In genomic region chr2:226773291-226773690, GRCh38 we compare ENCODE assay signal across 9 cellular contexts. TPM values are rescaled to one million over a fixed set of nuclear protein-coding genes. Genes with fewer than 3 reads are reported as not detected.
DNase-seq lines count a peak whose midpoint lies in the region; ATAC-seq and TF ChIP-seq lines count a peak whose summit lies in the region.
"Had no signal": no experiment of that assay in that cellular context is flagged by ENCODE, and none has a peak within 500 bp of the region (broad histone marks: within the 10 kb centered on the region; RNA-seq: fewer than 3 reads in every experiment).

No MANE protein-coding gene starts in this region.

- H3K9me3 ChIP-seq in CD4-positive, CD25-positive, alpha-beta regulatory T cell (ENCODE audit: control insufficient read depth in 2 of 2, low read length in 2 of 2): peaks cover 4 to 6% of the 10 kb centered on the region in 2 experiments
- no peaks in the 10 kb centered on the region for H3K9me3 ChIP-seq in esophagus squamous epithelium

- H3K27ac Mint-ChIP-seq in CD4-positive, CD25-positive, alpha-beta regulatory T cell: no peak overlapping the region
- no peak overlapping the region for H3K27ac Mint-ChIP-seq in endothelial cell (ENCODE audit: unreplicated experiment)

- peaks cover 2% of the 10 kb centered on the region for H3K27me3 ChIP-seq in CD4-positive, CD25-positive, alpha-beta regulatory T cell (ENCODE audit: control insufficient read depth, insufficient read depth, low read length)
- H3K27me3 ChIP-seq in foreskin keratinocyte (no peaks in the 10 kb centered on the region), esophagus squamous epithelium (no peaks in the 10 kb centered on the region)

- no peaks in the 10 kb centered on the region for H3K36me3 ChIP-seq in CD4-positive, CD25-positive, alpha-beta regulatory T cell (ENCODE audit: control insufficient read depth, insufficient read depth, low read length)
- peaks cover 0 to 5% (median 0%) of the 10 kb centered on the region in 3 donors for H3K36me3 ChIP-seq in esophagus squamous epithelium

- 24 to 25% methylated on average over 2 of the region's 2 CpGs for WGBS in esophagus squamous epithelium, 2 donors

- peaks cover 19 to 27% (median 23%) of the 10 kb centered on the region in 4 donors for H3K4me1 Mint-ChIP-seq in CD4-positive, CD25-positive, alpha-beta regulatory T cell
- peaks cover 21% of the 10 kb centered on the region for H3K4me1 Mint-ChIP-seq in endothelial cell (ENCODE audit: unreplicated experiment)

- TF ChIP-seq CTCF in foreskin keratinocyte (conservative IDR thresholded peaks at IDR 0.05): no peak
- TF ChIP-seq CTCF in endothelial cell (IDR thresholded peaks at IDR 0.05; ENCODE audit: unreplicated experiment): no peak
- TF ChIP-seq CTCF in esophagus squamous epithelium (IDR thresholded peaks at IDR 0.05): no peak

- no peak for DNase-seq in CD4-positive, CD25-positive, alpha-beta regulatory T cell
- DNase-seq in foreskin keratinocyte (peak in 1 of 2 donors; percentile 75), endothelial cell (ENCODE audit: low spot score) (no peak), esophagus squamous epithelium (lab: John Stamatoyannopoulos, UW) (no peak), SHP77 treated with DMSO at 0.1 percent for 48 hours (lab: John Stamatoyannopoulos, UW) (no peak)
- no peak for DNase-seq in effector CD8-positive, alpha-beta T cell (lab: John Stamatoyannopoulos, UW)
- DNase-seq: activated CD4-positive, alpha-beta T cell treated with anti-CD3 and anti-CD28 coated beads for 1 hour had no signal

- peak overlapping the region; percentile 77 for H3K4me3 ChIP-seq in CD4-positive, CD25-positive, alpha-beta regulatory T cell (ENCODE audit: low read depth, low read length)
- H3K4me3 ChIP-seq in esophagus squamous epithelium: no peak overlapping the region

- H3K27ac ChIP-seq in CD4-positive, CD25-positive, alpha-beta regulatory T cell (ENCODE audit: insufficient read depth, low read length, poor library complexity, severe bottlenecking): no peak overlapping the region
- peak overlapping the region; percentile 27 for H3K27ac ChIP-seq in foreskin keratinocyte
- no peak overlapping the region for H3K27ac ChIP-seq in esophagus squamous epithelium

- H3K36me3 Mint-ChIP-seq in CD4-positive, CD25-positive, alpha-beta regulatory T cell: no peaks in the 10 kb centered on the region
- H3K36me3 Mint-ChIP-seq in endothelial cell (ENCODE audit: low read depth, unreplicated experiment): peaks cover 4% of the 10 kb centered on the region

- peaks cover 13% of the 10 kb centered on the region for H3K4me1 ChIP-seq in CD4-positive, CD25-positive, alpha-beta regulatory T cell (ENCODE audit: control insufficient read depth, insufficient read depth, low read length, poor library complexity, severe bottlenecking)
- H3K4me1 ChIP-seq in foreskin keratinocyte (peaks cover 21% of the 10 kb centered on the region), esophagus squamous epithelium (peaks cover 0 to 29% (median 0%) of the 10 kb centered on the region in 3 donors)

- intact Hi-C loops in esophagus squamous epithelium (cut with DNase I): no loop called here

- no peak for TF ChIP-seq POLR2A in esophagus squamous epithelium (IDR thresholded peaks at IDR 0.05)

- ATAC-seq in CD4-positive, CD25-positive, alpha-beta regulatory T cell (ENCODE audit: low read depth in 2 of 2): no peak
- peak; percentile 24 for ATAC-seq in GM21381 (IDR thresholded peaks at IDR 0.05; ENCODE audit: unreplicated experiment)
- peak; percentile 41 for ATAC-seq in HG03432 (IDR thresholded peaks at IDR 0.05; ENCODE audit: unreplicated experiment)
- peak; percentile 44 for ATAC-seq in foreskin keratinocyte

- H3K9me3 Mint-ChIP-seq in CD4-positive, CD25-positive, alpha-beta regulatory T cell: peaks cover 0 to 13% (median 3%) of the 10 kb centered on the region in 7 donors
- no peaks in the 10 kb centered on the region for H3K9me3 Mint-ChIP-seq in endothelial cell (ENCODE audit: unreplicated experiment)

- no peak overlapping the region for H3K4me3 Mint-ChIP-seq in CD4-positive, CD25-positive, alpha-beta regulatory T cell
- H3K4me3 Mint-ChIP-seq in endothelial cell (ENCODE audit: unreplicated experiment): no peak overlapping the region

- H3K27me3 Mint-ChIP-seq in CD4-positive, CD25-positive, alpha-beta regulatory T cell: peaks cover 9% of the 10 kb centered on the region
- peaks cover 3% of the 10 kb centered on the region for H3K27me3 Mint-ChIP-seq in endothelial cell (ENCODE audit: unreplicated experiment)

RNA-seq across cellular contexts. Expression of gene IRS1, which starts 26.3 kb away (rescaled TPM):
- total RNA-seq in CD4-positive, CD25-positive, alpha-beta regulatory T cell: 3.5 TPM
- polyA plus RNA-seq in CD4-positive, CD25-positive, alpha-beta regulatory T cell: under 1 TPM in 3 of 4 donors, not detected in 1; 0.05 to 0.17 (median 0.13) TPM
- 23.9 and 31.9 TPM in 2 replicates for total RNA-seq in foreskin keratinocyte
- polyA plus RNA-seq in foreskin keratinocyte: 5.7 and 10.1 TPM in 2 replicates
- total RNA-seq in endothelial cell (ENCODE audit: unreplicated experiment): 0.72 TPM
- total RNA-seq in esophagus squamous epithelium: 10 to 100 TPM in 3 of 4 donors, 1 to 10 TPM in 1; 3.5 to 20.5 (median 14.2) TPM

Comparison
In these comparisons a context has a peak if more than half of its experiments do, and no peak if none do; other contexts are left out.
1. ATAC-seq: peak in GM21381 (single experiment), HG03432 (single experiment) and foreskin keratinocyte (single experiment); none in CD4-positive, CD25-positive, alpha-beta regulatory T cell (0 of 2).